13 cellular contexts compared by ENCODE assay signal in the genomic region with DNA sequence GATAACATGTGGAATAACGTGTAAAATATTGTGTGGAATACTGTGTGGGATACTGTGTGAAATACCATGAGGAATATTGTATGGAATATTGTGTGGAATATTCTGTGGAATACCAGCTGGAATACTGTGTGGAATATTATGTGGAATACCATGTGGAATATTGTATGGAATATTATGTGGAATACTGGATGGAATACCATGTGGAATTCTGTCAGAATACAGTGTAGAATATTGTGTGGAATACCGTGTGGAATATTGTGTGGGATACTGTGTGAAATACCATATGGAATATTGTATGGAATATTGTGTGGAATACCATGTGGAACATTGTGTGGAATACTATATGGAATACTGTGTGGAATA.
"Had no signal": no experiment of that assay in that cellular context is flagged by ENCODE, and none has a peak within 500 bp of the region (broad histone marks: within the 10 kb centered on the region; RNA-seq: fewer than 3 reads in every experiment).

No MANE protein-coding gene starts in this region.

- H3K36me3 Mint-ChIP-seq: neural progenitor cell had no signal

- ATAC-seq: left lobe of liver, SK-N-SH treated with all-trans-retinoic acid at 6 μM for 48 hours had no signal

- DNase-seq: activated CD4-positive, alpha-beta T cell treated with anti-CD3 and anti-CD28 coated beads, Interleukin-2, amount 50 U/mL, for 1 hour; activated CD8-positive, alpha-beta memory T cell treated with anti-CD3 and anti-CD28 coated beads, Interleukin-2, amount 50 U/mL, for 48 hours; foreskin fibroblast; glutamatergic neuron; mammary epithelial cell; ovary; SHP77; sigmoid colon; stimulated activated CD4-positive, alpha-beta T cell treated with anti-CD3 and anti-CD28 coated beads, Interleukin-2, amount 100 ng/mL, for 48 hours; stimulated activated CD8-positive, alpha-beta memory T cell treated with anti-CD3 and anti-CD28 coated beads, Interleukin-4, amount 100 ng/mL, for 48 hours had no signal

- H3K4me3 Mint-ChIP-seq: neural progenitor cell had no signal

- H3K27ac Mint-ChIP-seq: neural progenitor cell had no signal
